ENCODE assay signal across 31 cellular contexts in the genomic region with DNA sequence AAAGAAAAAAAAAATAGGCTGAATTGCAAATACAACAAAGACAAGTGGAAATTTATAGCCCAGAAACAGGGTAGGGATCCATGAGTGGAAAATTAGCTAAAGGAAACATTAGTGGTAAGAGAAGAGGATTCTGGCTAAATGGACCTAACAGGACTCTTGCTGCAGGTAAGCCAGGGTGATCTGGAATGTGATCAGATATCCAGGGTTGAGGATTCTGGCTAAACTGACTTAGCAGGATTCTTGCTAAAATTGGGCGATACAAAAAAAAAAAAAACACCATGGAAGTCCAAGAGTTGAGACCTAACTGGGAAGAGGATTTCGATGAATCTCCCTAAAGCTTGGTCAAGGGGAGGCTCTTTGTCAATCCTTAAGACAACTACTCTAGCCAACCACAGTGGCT.
"Had no signal": no experiment of that assay in that cellular context is flagged by ENCODE, and none has a peak within 500 bp of the region (broad histone marks: within the 10 kb centered on the region; RNA-seq: fewer than 3 reads in every experiment).

No MANE protein-coding gene starts in this region.

- H3K4me3 ChIP-seq: esophagus squamous epithelium, gastroesophageal sphincter had no signal

- H3K36me3 ChIP-seq: brain microvascular endothelial cell, esophagus squamous epithelium, gastroesophageal sphincter had no signal

- ATAC-seq: gastroesophageal sphincter had no signal

- H3K9me3 ChIP-seq: esophagus squamous epithelium, gastroesophageal sphincter had no signal

- H3K27ac Mint-ChIP-seq: activated CD4-positive, alpha-beta memory T cell treated with anti-CD3 and anti-CD28 coated beads, Interleukin-2, amount 10 ng/mL, durations not matched to agents 7 days and 5 days; activated CD4-positive, alpha-beta T cell treated with anti-CD3 and anti-CD28 coated beads, Interleukin-2, amount 10 ng/mL, durations not matched to agents 7 days and 5 days; activated naive CD8-positive, alpha-beta T cell; activated T-helper 1 cell treated with anti-CD3 and anti-CD28 coated beads, Interleukin-12 subunit alpha, Interleukin-12 subunit beta, Interleukin-2, Interleukin-4 antibody, amounts not matched to agents 30 ng/mL and 10 ng/mL and 1 ng/mL, durations not matched to agents 14 hours and 24 hours and 36 hours; activated T-helper 2 cell treated with anti-CD3 and anti-CD28 coated beads, Interferon-gamma antibody, Interleukin-2, Interleukin-4, amounts not matched to agents 10 μg/mL and 5 μg/mL and 100 μg/mL, durations not matched to agents 14 hours and 24 hours and 36 hours had no signal

- H3K4me1 ChIP-seq: esophagus squamous epithelium, gastroesophageal sphincter had no signal

- H3K4me3 Mint-ChIP-seq: activated CD4-positive, alpha-beta memory T cell treated with anti-CD3 and anti-CD28 coated beads, Interleukin-2, amount 10 ng/mL, durations not matched to agents 7 days and 5 days; activated CD4-positive, alpha-beta T cell treated with anti-CD3 and anti-CD28 coated beads, Interleukin-2, amount 10 ng/mL, durations not matched to agents 7 days and 5 days; activated naive CD8-positive, alpha-beta T cell; activated T-helper 1 cell treated with anti-CD3 and anti-CD28 coated beads, Interleukin-12 subunit alpha, Interleukin-12 subunit beta, Interleukin-2, Interleukin-4 antibody, amounts not matched to agents 30 ng/mL and 10 ng/mL and 1 ng/mL, durations not matched to agents 14 hours and 24 hours and 36 hours had no signal

- H3K27me3 Mint-ChIP-seq: activated CD4-positive, alpha-beta memory T cell treated with anti-CD3 and anti-CD28 coated beads, Interleukin-2, amount 10 ng/mL, durations not matched to agents 7 days and 5 days; activated CD4-positive, alpha-beta T cell treated with anti-CD3 and anti-CD28 coated beads, Interleukin-2, amount 10 ng/mL, durations not matched to agents 7 days and 5 days; activated naive CD8-positive, alpha-beta T cell had no signal

- H3K27ac ChIP-seq: brain microvascular endothelial cell, epithelial cell of prostate, esophagus squamous epithelium, gastroesophageal sphincter had no signal

- DNase-seq: activated CD4-positive, alpha-beta memory T cell treated with anti-CD3 and anti-CD28 coated beads, Interleukin-2, amount 10 ng/mL, durations not matched to agents 7 days and 5 days; activated CD4-positive, alpha-beta T cell treated with anti-CD3 and anti-CD28 coated beads for 1 hour; activated CD4-positive, alpha-beta T cell treated with anti-CD3 and anti-CD28 coated beads for 4 hours; activated CD4-positive, alpha-beta T cell treated with anti-CD3 and anti-CD28 coated beads, Interleukin-2, amount 10 ng/mL, durations not matched to agents 7 days and 5 days; activated CD4-positive, alpha-beta T cell treated with anti-CD3 and anti-CD28 coated beads, Interleukin-2, amount 50 U/mL, for 4 hours; activated effector memory CD4-positive, alpha-beta T cell treated with anti-CD3 and anti-CD28 coated beads, Interleukin-2, amount 50 U/mL, for 16 hours; activated naive CD4-positive, alpha-beta T cell treated with anti-CD3 and anti-CD28 coated beads, Interleukin-2, amount 50 U/mL, for 16 hours; activated naive CD4-positive, alpha-beta T cell treated with Interleukin-2 at 50 U/mL for 16 hours; activated T-cell treated with anti-CD3 and anti-CD28 coated beads, Interleukin-2, amount 50 U/mL, for 1 hour; activated T-cell treated with anti-CD3 and anti-CD28 coated beads, Interleukin-2, amount 50 U/mL, for 48 hours; amniotic stem cell; anterior cingulate cortex; brain microvascular endothelial cell; caudate nucleus; cortex of kidney; dermis blood vessel endothelial cell; effector CD4-positive, alpha-beta T cell; esophagus squamous epithelium; foreskin melanocyte; head of caudate nucleus; T-helper 2 cell had no signal

- H3K27me3 ChIP-seq: brain microvascular endothelial cell, esophagus squamous epithelium, gastroesophageal sphincter had no signal

- FAIRE-seq: astrocyte, bronchial epithelial cell, colon, endometrium, endothelial cell of umbilical vein had no signal
